ENCODE assay signal across 8 cellular contexts in genomic region chr22:45096256-45096907, GRCh38.
DNase-seq lines count a peak whose midpoint lies in the region; ATAC-seq and TF ChIP-seq lines count a peak whose summit lies in the region.

No MANE protein-coding gene starts in this region.

- POLR2A ChIA-PET in activated CD4-positive, alpha-beta memory T cell treated with anti-CD3 and anti-CD28 coated beads for 36 hours (lab: Charles Lee): interaction anchor here (0.6 kb wide), 1 partner anchor 77 kb away, joined by 3 read pairs; no protein-coding TSS in a partner anchor

- H3K36me3 ChIP-seq in testis (ENCODE audit: low read depth, missing control alignments): no peaks in the 10 kb centered on the region

- H3K4me3 ChIP-seq in AG10803 (ENCODE audit: low read length) (no peak overlapping the region), epithelial cell of esophagus (ENCODE audit: low read length) (no peak overlapping the region), testis (no peak overlapping the region)

- no peaks in the 10 kb centered on the region for H3K9me3 ChIP-seq in testis

- H3K27ac Mint-ChIP-seq in activated CD4-positive, alpha-beta memory T cell treated with anti-CD3 and anti-CD28 coated beads for 36 hours: no peak overlapping the region

- TF ChIP-seq CTCF in AG10803 (conservative IDR thresholded peaks at IDR 0.05; ENCODE audit: low read length) (peak; percentile 98), epithelial cell of esophagus (IDR thresholded peaks at IDR 0.05; ENCODE audit: insufficient read depth, low read depth, low read length, missing control alignments) (peak; percentile 98), testis (IDR thresholded peaks at IDR 0.05) (peak; percentile 10 to 79 (median 63))

- no peak for TF ChIP-seq POLR2A in testis (IDR thresholded peaks at IDR 0.05)

- H3K4me1 Mint-ChIP-seq in activated CD4-positive, alpha-beta memory T cell treated with anti-CD3 and anti-CD28 coated beads for 36 hours (ENCODE audit: low read depth): peaks cover 4% of the 10 kb centered on the region

- H3K27me3 ChIP-seq in testis: no peaks in the 10 kb centered on the region

- no peak overlapping the region for H3K27ac ChIP-seq in testis

- CTCF ChIA-PET in activated CD4-positive, alpha-beta memory T cell treated with anti-CD3 and anti-CD28 coated beads for 36 hours (lab: Charles Lee): interaction anchor here (0.6 to 2.8 kb wide), 23 partner anchors 10 to 465 kb away, joined by 3 to 13 read pairs (median 3); partner anchors contain the start of gene NUP50

- H3K36me3 Mint-ChIP-seq in activated CD4-positive, alpha-beta memory T cell treated with anti-CD3 and anti-CD28 coated beads for 36 hours: no peaks in the 10 kb centered on the region

- 35 to 43% methylated on average over 7 of the region's 7 CpGs for WGBS in testis, 2 donors

- peak; percentile 59 for DNase-seq in AG10803 (ENCODE audit: low read depth)
- DNase-seq in GM19240 (ENCODE audit: insufficient read length, low spot score): peak; percentile 67
- peak; percentile 26 for DNase-seq in NCI-H524 treated with DMSO at 0.1 percent for 48 hours (lab: John Stamatoyannopoulos, UW)
- DNase-seq in activated CD4-positive, alpha-beta memory T cell treated with anti-CD3 and anti-CD28 coated beads for 36 hours: peak; percentile 70
- DNase-seq in epithelial cell of esophagus (ENCODE audit: low read depth): peak; percentile 70
- peak; percentile 57 for DNase-seq in mucosa of gallbladder (ENCODE audit: low spot score)
- DNase-seq in testis: peak; percentile 72

- ATAC-seq in GM18907 (IDR thresholded peaks at IDR 0.05; ENCODE audit: unreplicated experiment): no peak

- no peaks in the 10 kb centered on the region for H3K4me1 ChIP-seq in testis

- no peaks in the 10 kb centered on the region for H3K9me3 Mint-ChIP-seq in activated CD4-positive, alpha-beta memory T cell treated with anti-CD3 and anti-CD28 coated beads for 36 hours

- H3K27me3 Mint-ChIP-seq in activated CD4-positive, alpha-beta memory T cell treated with anti-CD3 and anti-CD28 coated beads for 36 hours: peaks cover 20% of the 10 kb centered on the region

- intact Hi-C loops in activated CD4-positive, alpha-beta memory T cell treated with anti-CD3 and anti-CD28 coated beads for 36 hours (cut with micrococcal nuclease): loop anchor here (2.0 kb wide), 1 partner anchor 122 kb away; no protein-coding TSS in a partner anchor
- intact Hi-C loops in testis (cut with DNase I; ENCODE audit: low total_unique reads): no loop called here

- no peak overlapping the region for H3K4me3 Mint-ChIP-seq in activated CD4-positive, alpha-beta memory T cell treated with anti-CD3 and anti-CD28 coated beads for 36 hours
